1 cellular context compared by ENCODE assay signal in genomic region chr11:129828301-129828836, GRCh38.
TF ChIP-seq lines count a peak whose summit lies in the region.

No MANE protein-coding gene starts in this region.

TF ChIP-seq in HepG2, 621 proteins besides CTCF, POLR2A, EP300 and RAD21 (continued from another document and continues in another):
- TF ChIP-seq BCLAF1 (IDR thresholded peaks at IDR 0.05): no peak
- TF ChIP-seq NFKBIZ (CRISPR knock-in tag; IDR thresholded peaks at IDR 0.05): no peak
- TF ChIP-seq HNF1A (IDR thresholded peaks at IDR 0.05; ENCODE audit: low read depth): peak; percentile 30
- peak; percentile 65; the same call in 1 of the 2 replicates for TF ChIP-seq HNF1A (CRISPR knock-in tag; IDR thresholded peaks at IDR 0.05; ENCODE audit: borderline replicate concordance)
- TF ChIP-seq ZNF12 (CRISPR knock-in tag; IDR thresholded peaks at IDR 0.05): peak; percentile 27; the same call in 1 of the 2 replicates
- TF ChIP-seq ZMYM2 (CRISPR knock-in tag; IDR thresholded peaks at IDR 0.05): no peak
- no peak for TF ChIP-seq MYPOP (CRISPR knock-in tag; IDR thresholded peaks at IDR 0.05)
- TF ChIP-seq PRDM10 (CRISPR knock-in tag; IDR thresholded peaks at IDR 0.05; ENCODE audit: low read depth): peak; percentile 51; the same call in 1 of the 2 replicates
- peak; percentile 88 for TF ChIP-seq HMG20A (CRISPR knock-in tag; IDR thresholded peaks at IDR 0.05; ENCODE audit: borderline replicate concordance)
- TF ChIP-seq KAT8 (CRISPR knock-in tag; IDR thresholded peaks at IDR 0.05): peak; percentile 47; the same call in 1 of the 2 replicates
- peak; percentile 56; the same call in 1 of the 2 replicates for TF ChIP-seq ZNF788 (CRISPR knock-in tag; IDR thresholded peaks at IDR 0.05; ENCODE audit: borderline replicate concordance)
- no peak for TF ChIP-seq ZNF562 (CRISPR knock-in tag; IDR thresholded peaks at IDR 0.05; ENCODE audit: borderline replicate concordance)
- peak; percentile 78; the same call in 1 of the 2 replicates for TF ChIP-seq ISL2 (CRISPR knock-in tag; IDR thresholded peaks at IDR 0.05)
- peak; percentile 46; the same call in 1 of the 2 replicates for TF ChIP-seq ZNF331 (CRISPR knock-in tag; IDR thresholded peaks at IDR 0.05)
- TF ChIP-seq PRPF4 (IDR thresholded peaks at IDR 0.05; ENCODE audit: low read depth, low read length, poor library complexity, severe bottlenecking): no peak
- TF ChIP-seq ZSCAN12 (CRISPR knock-in tag; IDR thresholded peaks at IDR 0.05): no peak
- no peak for TF ChIP-seq TRIM24 (CRISPR knock-in tag; IDR thresholded peaks at IDR 0.05)
- peak; percentile 78; the same call in 1 of the 2 replicates for TF ChIP-seq ZNF556 (CRISPR knock-in tag; IDR thresholded peaks at IDR 0.05; ENCODE audit: borderline replicate concordance)
- no peak for TF ChIP-seq ZNF513 (CRISPR knock-in tag; conservative IDR thresholded peaks at IDR 0.05)
- TF ChIP-seq HNF1B (CRISPR knock-in tag; IDR thresholded peaks at IDR 0.05): peak; percentile 71
- TF ChIP-seq CENPX (CRISPR knock-in tag; IDR thresholded peaks at IDR 0.05): no peak
- TF ChIP-seq ZNF484 (CRISPR knock-in tag; IDR thresholded peaks at IDR 0.05; ENCODE audit: borderline replicate concordance, low read depth): no peak
- no peak for TF ChIP-seq ZNF281 (CRISPR knock-in tag; IDR thresholded peaks at IDR 0.05; ENCODE audit: borderline replicate concordance)
- TF ChIP-seq ZNF709 (CRISPR knock-in tag; IDR thresholded peaks at IDR 0.05): no peak
- TF ChIP-seq SIX1 (CRISPR knock-in tag; IDR thresholded peaks at IDR 0.05; ENCODE audit: borderline replicate concordance): peak; percentile 68; the same call in 1 of the 2 replicates
- no peak for TF ChIP-seq SMC3 (IDR thresholded peaks at IDR 0.05; ENCODE audit: low read length)
- no peak for TF ChIP-seq ZNF546 (CRISPR knock-in tag; conservative IDR thresholded peaks at IDR 0.05)
- no peak for TF ChIP-seq SUZ12 (IDR thresholded peaks at IDR 0.05; ENCODE audit: low read depth, low read length)
- TF ChIP-seq NFE2L2 (IDR thresholded peaks at IDR 0.05; ENCODE audit: low read length): peak; percentile 62; the same call in 1 of the 2 replicates
- TF ChIP-seq GRHL1 (CRISPR knock-in tag; conservative IDR thresholded peaks at IDR 0.05): no peak
- TF ChIP-seq ZNF724P (CRISPR knock-in tag; IDR thresholded peaks at IDR 0.05; ENCODE audit: borderline replicate concordance): no peak
- TF ChIP-seq ZNF234 (CRISPR knock-in tag; conservative IDR thresholded peaks at IDR 0.05): no peak
- TF ChIP-seq ZSCAN29 (CRISPR knock-in tag; conservative IDR thresholded peaks at IDR 0.05): 0 out of 2 replicates have a peak, but pooled peaks have one; percentile 49
- peak; percentile 90 for TF ChIP-seq IKZF5 (CRISPR knock-in tag; IDR thresholded peaks at IDR 0.05)
- peak; percentile 58 for TF ChIP-seq TCF7 (IDR thresholded peaks at IDR 0.05; ENCODE audit: low read depth)
- peak; percentile 47; the same call in 1 of the 2 replicates for TF ChIP-seq YEATS2 (CRISPR knock-in tag; IDR thresholded peaks at IDR 0.05; ENCODE audit: borderline replicate concordance)
